In genomic region chr7:157815061-157816022, GRCh38 we compare ENCODE assay signal across 1 cellular context.
A peak's percentile ranks its signal among the peaks of the same experiment; 100 is the strongest.
TF ChIP-seq lines count a peak whose summit lies in the region.

No MANE protein-coding gene starts in this region.

TF ChIP-seq in K562, 482 proteins besides CTCF, POLR2A, EP300 and RAD21 (continued from another document):
- TF ChIP-seq THAP12 (CRISPR knock-in tag; IDR thresholded peaks at IDR 0.05) (no peak), FOXA1 (IDR thresholded peaks at IDR 0.05; ENCODE audit: borderline replicate concordance) (no peak), HMGN3 (IDR thresholded peaks at IDR 0.05; ENCODE audit: borderline replicate concordance, extremely low read depth, insufficient read length, low read depth, low read length) (no peak), ZNF318 (IDR thresholded peaks at IDR 0.05; ENCODE audit: borderline replicate concordance in 1 of 2, low read depth in 1 of 2) (no peak), MTA3 (IDR thresholded peaks at IDR 0.05; ENCODE audit: borderline replicate concordance) (no peak), MBD1 (CRISPR knock-in tag; IDR thresholded peaks at IDR 0.05) (no peak), ATF3 (IDR thresholded peaks at IDR 0.05) (peak; percentile 63), ATF3 (CRISPR knock-in tag; conservative IDR thresholded peaks at IDR 0.05) (no peak)
